Comparison of ENCODE assay signal across 10 cellular contexts in the genomic region with DNA sequence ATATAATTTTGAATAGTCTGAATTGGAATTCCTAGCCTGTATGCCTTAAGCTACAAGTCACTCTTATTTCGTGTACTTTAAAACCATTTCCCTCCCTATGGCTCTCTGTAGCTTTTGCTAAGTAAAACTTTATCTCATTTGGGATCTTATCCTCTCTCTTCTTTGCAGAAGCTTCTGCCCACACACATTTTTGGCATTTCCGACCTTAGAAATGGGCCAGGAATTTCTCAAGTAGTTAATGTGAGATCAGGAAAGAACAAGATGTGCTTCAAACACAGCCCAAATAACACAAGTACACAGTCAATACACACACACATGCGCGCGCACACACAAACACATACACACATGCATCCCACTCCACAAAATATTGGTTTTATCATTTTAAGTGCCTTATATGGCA.
DNase-seq lines count a peak whose midpoint lies in the region; ATAC-seq and TF ChIP-seq lines count a peak whose summit lies in the region.
"Had no signal": no experiment of that assay in that cellular context is flagged by ENCODE, and none has a peak within 500 bp of the region (broad histone marks: within the 10 kb centered on the region; RNA-seq: fewer than 3 reads in every experiment).

No MANE protein-coding gene starts in this region.

- no peaks in the 10 kb centered on the region for H3K27me3 ChIP-seq in A673 (replicated peaks; ENCODE audit: insufficient read depth, low read depth, low read length, poor library complexity)
- H3K27me3 ChIP-seq in IMR-90 (ENCODE audit: control insufficient read depth, insufficient read depth, low read length), result no peaks in the 10 kb centered on the region
- no peaks in the 10 kb centered on the region for H3K27me3 ChIP-seq in brain microvascular endothelial cell (replicated peaks)
- no peaks in the 10 kb centered on the region for H3K27me3 ChIP-seq in lung (ENCODE audit: control insufficient read depth, insufficient read depth)

- no peak overlapping the region for H3K9ac ChIP-seq in IMR-90 (ENCODE audit: low read depth, low read length)

- DNase-seq in A673 (ENCODE audit: low spot score) (peak; percentile 76), IMR-90 (peak; percentile 43), brain microvascular endothelial cell (peak; percentile 61), lung (ENCODE audit: low spot score) (no peak), LoVo (ENCODE audit: low spot score) (no peak)
- DNase-seq in activated CD4-positive, alpha-beta T cell treated with anti-CD3 and anti-CD28 coated beads, Interleukin-2, amount 50 U/mL, for 48 hours, result no peak
- DNase-seq: activated CD8-positive, alpha-beta memory T cell treated with anti-CD3 and anti-CD28 coated beads, Interleukin-2, amount 50 U/mL, for 4 hours had no signal

- H4K91ac ChIP-seq in IMR-90 (ENCODE audit: insufficient read depth, low read depth, low read length), result no peak overlapping the region

- H3K4me2 ChIP-seq in IMR-90 (ENCODE audit: low read depth, low read length), result no peak overlapping the region
- H3K4me2 ChIP-seq: A549 had no signal

- H3K18ac ChIP-seq in IMR-90 (ENCODE audit: low read depth, low read length), result no peak overlapping the region

- TF ChIP-seq RAD21 in IMR-90 (IDR thresholded peaks at IDR 0.05; ENCODE audit: low read length), result no peak

- H3K14ac ChIP-seq in IMR-90 (replicated peaks; ENCODE audit: low read depth, low read length), result no peak overlapping the region

- TF ChIP-seq CTCF in A673 (conservative IDR thresholded peaks at IDR 0.05; ENCODE audit: low read depth, low read length) (no peak), IMR-90 (conservative IDR thresholded peaks at IDR 0.05; ENCODE audit: low read depth, low read length) (no peak), brain microvascular endothelial cell (IDR thresholded peaks at IDR 0.05; ENCODE audit: low read depth, low read length, missing control alignments) (no peak), lung (IDR thresholded peaks at IDR 0.05; ENCODE audit: control extremely low read depth, extremely low read depth) (no peak)

- no peak overlapping the region for H2BK20ac ChIP-seq in IMR-90 (ENCODE audit: low read depth, low read length)

- no peaks in the 10 kb centered on the region for H3K36me3 ChIP-seq in A673 (ENCODE audit: insufficient read depth, low read length, poor library complexity, severe bottlenecking)
- H3K36me3 ChIP-seq in IMR-90 (ENCODE audit: control insufficient read depth, insufficient read depth, low read length), result no peaks in the 10 kb centered on the region
- no peaks in the 10 kb centered on the region for H3K36me3 ChIP-seq in brain microvascular endothelial cell (replicated peaks)
- H3K36me3 ChIP-seq in lung (ENCODE audit: control insufficient read depth in 2 of 2, insufficient read depth in 2 of 2, low read length in 2 of 2), result no peaks in the 10 kb centered on the region

- no peak overlapping the region for H2AK5ac ChIP-seq in IMR-90 (ENCODE audit: low read depth, low read length)

- H3K4me3 ChIP-seq in A673 (ENCODE audit: low read depth, low read length, poor library complexity, severe bottlenecking) (no peak overlapping the region), IMR-90 (ENCODE audit: insufficient read depth, low read depth, low read length) (no peak overlapping the region), brain microvascular endothelial cell (ENCODE audit: low read depth, low read length) (no peak overlapping the region), lung (no peak overlapping the region)
- H3K4me3 ChIP-seq: A549 had no signal

- intact Hi-C loops in A673 (cut with micrococcal nuclease; ENCODE audit: unreplicated experiment) (no loop called here), IMR-90 (cut with micrococcal nuclease) (no loop called here)

- no peak overlapping the region for H4K5ac ChIP-seq in IMR-90 (ENCODE audit: low read depth, low read length)

- TF ChIP-seq POLR2A in IMR-90 (IDR thresholded peaks at IDR 0.05; ENCODE audit: low read depth, low read length), result no peak

- in situ Hi-C loops in IMR-90 (cut with MboI; ENCODE audit: low sequenced_read_pairs) (no loop called here), brain microvascular endothelial cell (cut with HindIII; ENCODE audit: low pct_ligation_motif_present, low sequenced_read_pairs) (no loop called here)

- POLR2A ChIA-PET in A673 (lab: Charles Lee; ENCODE audit: low non-redundant PET), result no interaction called here
- POLR2A ChIA-PET in IMR-90 (lab: Charles Lee; ENCODE audit: unreplicated experiment), result no interaction called here

- no peak overlapping the region for H2BK15ac ChIP-seq in IMR-90 (ENCODE audit: low read depth, low read length)

- CTCF ChIA-PET in A673 (lab: Charles Lee) (no interaction called here), IMR-90 (lab: Yijun Ruan, JAX) (no interaction called here)

- no peak overlapping the region for H3K4ac ChIP-seq in IMR-90 (ENCODE audit: low read depth, low read length)

- no peak overlapping the region for H3K27ac ChIP-seq in A673 (ENCODE audit: low read depth, low read length, poor library complexity, severe bottlenecking)
- H3K27ac ChIP-seq in IMR-90 (ENCODE audit: insufficient read depth, low read length), result no peak overlapping the region
- peak overlapping the region; percentile 60 for H3K27ac ChIP-seq in brain microvascular endothelial cell
- no peak overlapping the region for H3K27ac ChIP-seq in lung (ENCODE audit: low read depth in 1 of 2, low read length in 1 of 2)

- no CpG with 5 or more reads among the region's 5 CpGs for whole genome bisulfite sequencing in IMR-90 (ENCODE audit: extremely low coverage in 2 of 2, insufficient read length in 1 of 2), 2 experiments
- 66 to 86% methylated on average over 5 of the region's 5 CpGs for WGBS in lung, 2 donors

- H3K79me1 ChIP-seq in IMR-90 (ENCODE audit: low read depth in 1 of 2, low read length in 2 of 2), result no peaks in the 10 kb centered on the region

- no peaks in the 10 kb centered on the region for H3K9me1 ChIP-seq in IMR-90 (ENCODE audit: insufficient read depth, low read length)

- dilution Hi-C loops in IMR-90 (cut with HindIII; ENCODE audit: low sequenced_read_pairs, unreplicated experiment), result no loop called here

- H2AK9ac ChIP-seq in IMR-90 (replicated peaks; ENCODE audit: low read depth, low read length, poor library complexity), result no peak overlapping the region

- H3K23ac ChIP-seq in IMR-90 (ENCODE audit: low read depth, low read length), result no peak overlapping the region

- no peak overlapping the region for H4K8ac ChIP-seq in IMR-90 (ENCODE audit: low read depth in 2 of 2, low read length in 2 of 2)

- H3K4me1 ChIP-seq in A673 (ENCODE audit: insufficient read depth, low read length, poor library complexity, severe bottlenecking), result peaks cover 29% of the 10 kb centered on the region
- H3K4me1 ChIP-seq in IMR-90 (ENCODE audit: control insufficient read depth, insufficient read depth, low read length), result peaks cover 5% of the 10 kb centered on the region; the same call in 1 of the 2 replicates
- H3K4me1 ChIP-seq in lung (ENCODE audit: control insufficient read depth in 2 of 2, insufficient read depth in 2 of 2, low read length in 2 of 2), result no peaks in the 10 kb centered on the region

- H2BK5ac ChIP-seq in IMR-90 (ENCODE audit: low read depth, low read length, poor library complexity, severe bottlenecking), result no peak overlapping the region

- no peaks in the 10 kb centered on the region for H4K20me1 ChIP-seq in IMR-90 (ENCODE audit: insufficient read depth, low read length)

- BruUV-seq in A673 (replicated peaks; lab: Mats Ljungman, UMichigan), result no TSS peak
- BruUV-seq in IMR-90 (replicated peaks; lab: Mats Ljungman, UMichigan), result no TSS peak

- no peak overlapping the region for H2AFZ ChIP-seq in IMR-90 (replicated peaks; ENCODE audit: low read length, poor library complexity)

- H3K56ac ChIP-seq in IMR-90 (ENCODE audit: extremely low read depth, insufficient read depth, low read length), result no peak overlapping the region

- no peak overlapping the region for H2BK120ac ChIP-seq in IMR-90 (ENCODE audit: low read depth, low read length)

- H3K9me3 ChIP-seq in A673 (ENCODE audit: low read depth, low read length, poor library complexity, severe bottlenecking) (no peaks in the 10 kb centered on the region), IMR-90 (ENCODE audit: control insufficient read depth, insufficient read depth, low read length) (no peaks in the 10 kb centered on the region), lung (ENCODE audit: control insufficient read depth in 2 of 2, insufficient read depth in 1 of 2, low read length in 1 of 2) (peaks cover 0 to 2% of the 10 kb centered on the region in 2 donors)
- H3K9me3 ChIP-seq: A549 had no signal

- ATAC-seq in IMR-90 (ENCODE audit: low read depth) (peak; percentile 53), lung (ENCODE audit: insufficient read depth, low FRiP score) (peak; percentile 19), GM19463 (IDR thresholded peaks at IDR 0.05; ENCODE audit: unreplicated experiment) (no peak), HG03432 (IDR thresholded peaks at IDR 0.05; ENCODE audit: unreplicated experiment) (no peak)
- ATAC-seq: A549 had no signal

TF ChIP-seq in IMR-90, 13 proteins besides CTCF, POLR2A, EP300 and RAD21:
- no peak for TF ChIP-seq MAFK (IDR thresholded peaks at IDR 0.05; ENCODE audit: low read depth, low read length)

Comparison
In these comparisons a context has a peak if more than half of its experiments do, and no peak if none do; other contexts are left out.
1. DNase-seq: peak in A673 (single experiment), IMR-90 (single experiment) and brain microvascular endothelial cell (single experiment); none in lung (single experiment), LoVo (single experiment) and activated CD4-positive, alpha-beta T cell treated with anti-CD3 and anti-CD28 coated beads, Interleukin-2, amount 50 U/mL, for 48 hours (0 of 2).
2. ATAC-seq: peak in IMR-90 (single experiment) and lung (single experiment); none in GM19463 (single experiment) and HG03432 (single experiment).